1 cellular context compared by ENCODE assay signal in the genomic region with DNA sequence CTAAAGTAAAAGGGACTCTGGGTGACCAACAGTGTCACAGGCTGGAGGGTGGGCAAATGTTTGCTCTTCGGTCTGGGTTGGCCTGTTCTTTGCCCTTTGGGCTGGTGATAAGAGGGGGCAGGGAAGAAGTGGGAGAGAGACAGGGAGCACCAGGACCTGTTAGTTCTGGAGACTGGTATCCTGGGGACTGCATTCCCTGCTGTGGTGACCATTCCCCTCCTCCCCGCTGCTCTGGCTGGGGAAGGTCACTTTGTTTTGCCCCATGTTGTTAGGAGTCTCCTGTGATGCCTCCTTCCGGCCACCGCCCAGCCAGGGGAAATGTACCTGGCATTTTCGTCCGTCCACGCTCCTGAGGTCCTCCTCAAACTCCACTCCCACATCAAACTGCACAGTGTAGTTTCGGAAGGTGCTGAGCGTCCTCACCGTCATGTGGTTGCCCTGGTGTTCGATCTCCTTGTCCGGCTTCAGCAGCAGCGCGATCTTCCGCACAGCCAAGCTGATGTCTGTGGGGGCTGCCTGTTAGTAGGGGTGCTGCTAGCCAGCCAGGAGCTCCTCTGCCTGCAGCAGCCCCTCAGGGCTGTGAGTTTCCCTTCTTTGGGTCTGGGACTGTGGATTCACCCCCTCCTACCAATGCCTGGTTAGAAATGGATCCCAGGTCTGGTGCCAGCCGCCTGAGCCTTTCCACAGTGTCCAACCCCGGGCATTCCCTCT.
TF ChIP-seq lines count a peak whose summit lies in the region.

No MANE protein-coding gene starts in this region.

TF ChIP-seq in SK-N-SH, 30 proteins besides CTCF, POLR2A, EP300 and RAD21:
- TF ChIP-seq, protein P1, sequence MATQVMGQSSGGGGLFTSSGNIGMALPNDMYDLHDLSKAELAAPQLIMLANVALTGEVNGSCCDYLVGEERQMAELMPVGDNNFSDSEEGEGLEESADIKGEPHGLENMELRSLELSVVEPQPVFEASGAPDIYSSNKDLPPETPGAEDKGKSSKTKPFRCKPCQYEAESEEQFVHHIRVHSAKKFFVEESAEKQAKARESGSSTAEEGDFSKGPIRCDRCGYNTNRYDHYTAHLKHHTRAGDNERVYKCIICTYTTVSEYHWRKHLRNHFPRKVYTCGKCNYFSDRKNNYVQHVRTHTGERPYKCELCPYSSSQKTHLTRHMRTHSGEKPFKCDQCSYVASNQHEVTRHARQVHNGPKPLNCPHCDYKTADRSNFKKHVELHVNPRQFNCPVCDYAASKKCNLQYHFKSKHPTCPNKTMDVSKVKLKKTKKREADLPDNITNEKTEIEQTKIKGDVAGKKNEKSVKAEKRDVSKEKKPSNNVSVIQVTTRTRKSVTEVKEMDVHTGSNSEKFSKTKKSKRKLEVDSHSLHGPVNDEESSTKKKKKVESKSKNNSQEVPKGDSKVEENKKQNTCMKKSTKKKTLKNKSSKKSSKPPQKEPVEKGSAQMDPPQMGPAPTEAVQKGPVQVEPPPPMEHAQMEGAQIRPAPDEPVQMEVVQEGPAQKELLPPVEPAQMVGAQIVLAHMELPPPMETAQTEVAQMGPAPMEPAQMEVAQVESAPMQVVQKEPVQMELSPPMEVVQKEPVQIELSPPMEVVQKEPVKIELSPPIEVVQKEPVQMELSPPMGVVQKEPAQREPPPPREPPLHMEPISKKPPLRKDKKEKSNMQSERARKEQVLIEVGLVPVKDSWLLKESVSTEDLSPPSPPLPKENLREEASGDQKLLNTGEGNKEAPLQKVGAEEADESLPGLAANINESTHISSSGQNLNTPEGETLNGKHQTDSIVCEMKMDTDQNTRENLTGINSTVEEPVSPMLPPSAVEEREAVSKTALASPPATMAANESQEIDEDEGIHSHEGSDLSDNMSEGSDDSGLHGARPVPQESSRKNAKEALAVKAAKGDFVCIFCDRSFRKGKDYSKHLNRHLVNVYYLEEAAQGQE (IDR thresholded peaks at IDR 0.05; ENCODE audit: low read depth, low read length), result no peak
- TF ChIP-seq POLR2AphosphoS5 (IDR thresholded peaks at IDR 0.05; ENCODE audit: low read depth, low read length) (no peak), MEF2A (IDR thresholded peaks at IDR 0.05; ENCODE audit: borderline replicate concordance, low read depth) (no peak), NFIC (IDR thresholded peaks at IDR 0.05; ENCODE audit: borderline replicate concordance) (no peak)
